8 cellular contexts compared by ENCODE assay signal in genomic region chr2:135984199-135985017, GRCh38. TPM values are rescaled to one million over a fixed set of nuclear protein-coding genes. Genes with fewer than 3 reads are reported as not detected.
DNase-seq lines count a peak whose midpoint lies in the region; ATAC-seq and TF ChIP-seq lines count a peak whose summit lies in the region.

No MANE protein-coding gene starts in this region.

- CTCF ChIA-PET in Calu3 (lab: Charles Lee): interaction anchor here (0.9 kb wide), 1 partner anchor 400 kb away, joined by 3 read pairs; no protein-coding TSS in a partner anchor

- H3K9me3 ChIP-seq in HUES48 (ENCODE audit: control insufficient read depth, insufficient read depth, low read length) (no peaks in the 10 kb centered on the region), mononuclear cell (ENCODE audit: low read depth, low read length) (no peaks in the 10 kb centered on the region)

- H3K27me3 Mint-ChIP-seq in Calu3 (ENCODE audit: unreplicated experiment): no peaks in the 10 kb centered on the region

- no peaks in the 10 kb centered on the region for H3K4me1 Mint-ChIP-seq in Calu3 (ENCODE audit: low read depth, unreplicated experiment)

- no peaks in the 10 kb centered on the region for H3K9me3 Mint-ChIP-seq in Calu3 (ENCODE audit: low read depth, unreplicated experiment)

- H3K4me3 Mint-ChIP-seq in Calu3 (ENCODE audit: low read depth, unreplicated experiment): peak overlapping the region; percentile 85

- in situ Hi-C loops in brain microvascular endothelial cell (cut with HindIII; ENCODE audit: low pct_ligation_motif_present, low sequenced_read_pairs): no loop called here

- H3K9ac ChIP-seq in HUES48 (ENCODE audit: low read depth, low read length): peak overlapping the region; percentile 91

- peaks cover 48% of the 10 kb centered on the region for H3K36me3 Mint-ChIP-seq in Calu3 (ENCODE audit: insufficient read depth, unreplicated experiment)

- H3K36me3 ChIP-seq in HUES48 (ENCODE audit: control insufficient read depth, insufficient read depth, low read length) (peaks cover 37% of the 10 kb centered on the region), brain microvascular endothelial cell (replicated peaks) (peaks cover 4% of the 10 kb centered on the region)

- H3K27me3 ChIP-seq in HUES48 (ENCODE audit: control insufficient read depth, insufficient read depth, low read length): no peaks in the 10 kb centered on the region
- no peaks in the 10 kb centered on the region for H3K27me3 ChIP-seq in brain microvascular endothelial cell (replicated peaks)
- H3K27me3 ChIP-seq in mononuclear cell (ENCODE audit: insufficient read depth, low read length): no peaks in the 10 kb centered on the region

- intact Hi-C loops in Calu3 (cut with micrococcal nuclease; ENCODE audit: unreplicated experiment): loop anchor here (1.0 to 5.0 kb wide), 2 partner anchors 67 to 132 kb away; no protein-coding TSS in a partner anchor

- TSS peak; percentile 50 for BruUV-seq in Calu3 (replicated peaks; lab: Mats Ljungman, UMichigan)

- H3K27ac Mint-ChIP-seq in Calu3 (ENCODE audit: unreplicated experiment): peak overlapping the region; percentile 94

- DNase-seq in Calu3 (no peak), brain microvascular endothelial cell (no peak), SKM-1 treated with dmso at 0.1 percent for 144 hours (lab: John Stamatoyannopoulos, UW; ENCODE audit: unreplicated experiment) (no peak), EL (no peak)

- H3K27ac ChIP-seq in HUES48 (ENCODE audit: low read depth, low read length): peak overlapping the region; percentile 82
- H3K27ac ChIP-seq in brain microvascular endothelial cell: peak overlapping the region; percentile 87

- peak; percentile 36 for ATAC-seq in GM21390 (IDR thresholded peaks at IDR 0.05; ENCODE audit: unreplicated experiment)
- no peak for ATAC-seq in HG03108 (IDR thresholded peaks at IDR 0.05; ENCODE audit: unreplicated experiment)

- H3K4me3 ChIP-seq in HUES48 (ENCODE audit: low read depth, low read length): peak overlapping the region; percentile 84
- peak overlapping the region; percentile 92 for H3K4me3 ChIP-seq in brain microvascular endothelial cell (ENCODE audit: low read depth, low read length)
- H3K4me3 ChIP-seq in mononuclear cell (ENCODE audit: low read length): peak overlapping the region; percentile 97

- no peak for TF ChIP-seq CTCF in Calu3 (IDR thresholded peaks at IDR 0.05; ENCODE audit: unreplicated experiment)
- no peak for TF ChIP-seq CTCF in brain microvascular endothelial cell (IDR thresholded peaks at IDR 0.05; ENCODE audit: low read depth, low read length, missing control alignments)

- H3K4me1 ChIP-seq in HUES48 (ENCODE audit: control insufficient read depth, insufficient read depth, low read length) (peaks cover 12% of the 10 kb centered on the region), mononuclear cell (ENCODE audit: insufficient read depth, low read length) (peaks cover 38% of the 10 kb centered on the region)

RNA-seq across cellular contexts. Expression of gene DARS1, which starts 1.0 kb away (rescaled TPM):
- total RNA-seq in Calu3 (2022) (57.5 and 63.3 TPM in 2 replicates), mononuclear cell (65.5 TPM)
